ENCODE assay signal across 20 cellular contexts in the genomic region with DNA sequence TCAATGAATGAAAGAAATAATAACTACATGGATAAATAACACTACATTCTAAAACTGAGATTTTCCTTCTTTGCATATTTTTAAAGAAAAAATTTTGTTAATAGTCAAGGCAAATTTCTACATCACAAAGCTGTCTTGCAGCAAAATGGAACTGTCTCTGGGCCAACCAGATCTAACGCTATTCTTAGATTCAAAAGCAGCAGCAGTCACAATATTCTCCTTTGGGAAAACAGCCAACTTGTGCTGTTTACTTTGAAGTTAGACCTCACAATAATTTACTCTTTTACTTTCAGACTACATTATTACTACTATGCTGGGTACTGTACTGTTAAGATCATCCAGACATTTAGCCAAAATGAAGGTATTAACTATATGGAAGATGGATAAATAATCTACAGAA.
"Had no signal": no experiment of that assay in that cellular context is flagged by ENCODE, and none has a peak within 500 bp of the region (broad histone marks: within the 10 kb centered on the region; RNA-seq: fewer than 3 reads in every experiment).

No MANE protein-coding gene starts in this region.

- H3K9me3 ChIP-seq: esophagus muscularis mucosa, gastrocnemius medialis, mucosa of descending colon, prostate gland, transverse colon had no signal

- FAIRE-seq: TTC549 had no signal

- H3K27ac ChIP-seq: esophagus muscularis mucosa, gastrocnemius medialis, prostate gland, transverse colon had no signal

- DNase-seq: activated B cell treated with CpG ODN at 0.5 μM for 24 hours; activated CD4-positive, alpha-beta T cell treated with anti-CD3 and anti-CD28 coated beads, Interleukin-2, amount 50 U/mL, for 1 hour; activated naive CD4-positive, alpha-beta T cell treated with anti-CD3 and anti-CD28 coated beads for 36 hours; activated T-cell treated with anti-CD3 and anti-CD28 coated beads for 4 hours; endodermal cell; gastrocnemius medialis; kidney glomerular epithelial cell; mucosa of descending colon; natural killer cell; nucleus accumbens; stimulated activated CD4-positive, alpha-beta T cell treated with anti-CD3 and anti-CD28 coated beads, Interleukin-2, amount 100 ng/mL, for 24 hours; stimulated activated naive B cell treated with anti-CD40 and anti-IgM and Interleukin-4, amounts not matched to agents 10 μg/mL and 1 μg/mL and 100 μg/mL, for 72 hours; T-helper 2 cell; transverse colon had no signal

- H3K36me3 ChIP-seq: esophagus muscularis mucosa, gastrocnemius medialis, prostate gland, transverse colon had no signal

- H3K27me3 ChIP-seq: esophagus muscularis mucosa, gastrocnemius medialis, transverse colon had no signal

- H3K4me1 ChIP-seq: prostate gland had no signal

- ATAC-seq: activated T-helper 17 cell treated with anti-CD3 and anti-CD28 coated beads, Interleukin-2, amount 50 U/mL, for 72 hours; gastrocnemius medialis; mucosa of descending colon; natural killer cell; sciatic nerve; stimulated activated naive B cell treated with anti-CD40 and anti-IgM and Interleukin-4, amounts not matched to agents 10 μg/mL and 1 μg/mL and 100 μg/mL, for 72 hours had no signal

- H3K4me3 ChIP-seq: esophagus muscularis mucosa, gastrocnemius medialis, lung, mucosa of descending colon, prostate gland, transverse colon had no signal
